Comparison of ENCODE assay signal across 20 cellular contexts in genomic region chrX:108217877-108218276, GRCh38.
DNase-seq lines count a peak whose midpoint lies in the region; ATAC-seq and TF ChIP-seq lines count a peak whose summit lies in the region.
"Had no signal": no experiment of that assay in that cellular context is flagged by ENCODE, and none has a peak within 500 bp of the region (broad histone marks: within the 10 kb centered on the region; RNA-seq: fewer than 3 reads in every experiment).

No MANE protein-coding gene starts in this region.

- H3K36me3 Mint-ChIP-seq in activated naive CD4-positive, alpha-beta T cell treated with anti-CD3 and anti-CD28 coated beads for 36 hours (ENCODE audit: low read depth): no peaks in the 10 kb centered on the region
- H3K36me3 Mint-ChIP-seq: CD14-positive monocyte had no signal

- CTCF ChIA-PET in activated naive CD4-positive, alpha-beta T cell treated with anti-CD3 and anti-CD28 coated beads for 36 hours (lab: Charles Lee): no interaction called here

- H3K4me1 Mint-ChIP-seq in activated naive CD4-positive, alpha-beta T cell treated with anti-CD3 and anti-CD28 coated beads for 36 hours (ENCODE audit: low read depth): no peaks in the 10 kb centered on the region
- H3K4me1 Mint-ChIP-seq: CD14-positive monocyte had no signal

- no peak overlapping the region for H3K4me3 Mint-ChIP-seq in activated naive CD4-positive, alpha-beta T cell treated with anti-CD3 and anti-CD28 coated beads for 36 hours
- H3K4me3 Mint-ChIP-seq: CD14-positive monocyte, HFFc6 had no signal

- ATAC-seq in Right ventricle myocardium inferior (peak; percentile 81), left ventricle myocardium superior (peak; percentile 85), sciatic nerve (peak; percentile 68)
- ATAC-seq: K562, PC-3 had no signal

- H3K9me3 Mint-ChIP-seq in activated naive CD4-positive, alpha-beta T cell treated with anti-CD3 and anti-CD28 coated beads for 36 hours: no peaks in the 10 kb centered on the region
- H3K9me3 Mint-ChIP-seq: CD14-positive monocyte, HFFc6 had no signal

- no peak overlapping the region for H3K27ac Mint-ChIP-seq in activated naive CD4-positive, alpha-beta T cell treated with anti-CD3 and anti-CD28 coated beads for 36 hours
- H3K27ac Mint-ChIP-seq: CD14-positive monocyte, HFFc6 had no signal

- intact Hi-C loops in Right ventricle myocardium inferior (cut with DNase I) (no loop called here), cardiac septum (cut with DNase I) (no loop called here), left ventricle myocardium superior (cut with micrococcal nuclease) (no loop called here), sciatic nerve (cut with DNase I) (no loop called here)
- intact Hi-C loops in activated naive CD4-positive, alpha-beta T cell treated with anti-CD3 and anti-CD28 coated beads for 36 hours (cut with micrococcal nuclease): no loop called here

- DNase-seq in Right ventricle myocardium inferior (ENCODE audit: missing footprints): no peak
- DNase-seq in cardiac septum (ENCODE audit: low spot score): no peak
- peak; percentile 39 for DNase-seq in left ventricle myocardium superior
- DNase-seq in sciatic nerve (ENCODE audit: low spot score): peak; percentile 56
- no peak for DNase-seq in NOMO-1 treated with dmso at 0.1 percent for 144 hours (lab: John Stamatoyannopoulos, UW; ENCODE audit: unreplicated experiment)
- DNase-seq in GM13976 (ENCODE audit: low spot score): no peak
- DNase-seq in NCI-H526 (lab: John Stamatoyannopoulos, UW): no peak
- no peak for DNase-seq in activated naive CD4-positive, alpha-beta T cell treated with anti-CD3 and anti-CD28 coated beads for 36 hours
- DNase-seq: 8988T, DMS79, H7, HFFc6, NCI-H1105 treated with DMSO at 0.1 percent for 48 hours, NCI-H1694, NCI-H2081 treated with DMSO at 0.1 percent for 48 hours, NCI-H446 treated with DMSO at 0.1 percent for 48 hours, PC-3, RPMI8226 had no signal

- in situ Hi-C loops in GM13976 (cut with MboI; ENCODE audit: low sequenced_read_pairs, unreplicated experiment): no loop called here

- no peaks in the 10 kb centered on the region for H3K27me3 Mint-ChIP-seq in activated naive CD4-positive, alpha-beta T cell treated with anti-CD3 and anti-CD28 coated beads for 36 hours (ENCODE audit: low read depth)

- TF ChIP-seq CTCF in GM13976 (IDR thresholded peaks at IDR 0.05; ENCODE audit: borderline replicate concordance, control extremely low read depth, extremely low read depth, insufficient read depth, missing control alignments): no peak

Comparison
In these comparisons a context has a peak if more than half of its experiments do, and no peak if none do; other contexts are left out.
1. DNase-seq: peak in left ventricle myocardium superior (single experiment) and sciatic nerve (single experiment); none in Right ventricle myocardium inferior (single experiment), cardiac septum (single experiment), NOMO-1 treated with dmso at 0.1 percent for 144 hours (single experiment), GM13976 (single experiment), NCI-H526 (0 of 2) and activated naive CD4-positive, alpha-beta T cell treated with anti-CD3 and anti-CD28 coated beads for 36 hours (single experiment).
2. Peak in every context shown above with its lines, with median percentiles within 50 percentile points of each other: ATAC-seq.